In genomic region chr2:579351-579886, GRCh38 we compare ENCODE assay signal across 1 cellular context.
A peak's percentile ranks its signal among the peaks of the same experiment; 100 is the strongest.
TF ChIP-seq lines count a peak whose summit lies in the region.

No MANE protein-coding gene starts in this region.

TF ChIP-seq in K562, 482 proteins besides CTCF, POLR2A, EP300 and RAD21 (continued from another document):
- TF ChIP-seq NR0B1 (IDR thresholded peaks at IDR 0.05; ENCODE audit: partially characterized antibody) (no peak), TAL1 (IDR thresholded peaks at IDR 0.05) (no peak), NFE2 (IDR thresholded peaks at IDR 0.05; ENCODE audit: low read depth) (peak; percentile 27; the same call in 1 of the 2 replicates), MAFK (IDR thresholded peaks at IDR 0.05; ENCODE audit: low read length) (peak; percentile 5; the same call in 1 of the 2 replicates), POLR2G (IDR thresholded peaks at IDR 0.05; ENCODE audit: low read depth, low read length) (no peak), ZFP30 (CRISPR knock-in tag; IDR thresholded peaks at IDR 0.05; ENCODE audit: borderline replicate concordance) (no peak)
